In genomic region chr16:15776572-15776971, GRCh38 we compare ENCODE assay signal across 17 cellular contexts.
"Had no signal": no experiment of that assay in that cellular context is flagged by ENCODE, and none has a peak within 500 bp of the region (broad histone marks: within the 10 kb centered on the region; RNA-seq: fewer than 3 reads in every experiment).

No MANE protein-coding gene starts in this region.

- H3K4me3 ChIP-seq: gastrocnemius medialis, heart left ventricle, hepatocyte, left lung, pancreas, tibial nerve, upper lobe of right lung, uterus had no signal

- H3K36me3 ChIP-seq: gastrocnemius medialis, heart left ventricle, left lung, neutrophil, pancreas, tibial nerve, upper lobe of right lung, uterus had no signal

- H3K27ac ChIP-seq: gastrocnemius medialis, hepatocyte, left lung, neutrophil, pancreas, tibial nerve, upper lobe of right lung had no signal

- H3K9me3 ChIP-seq: gastrocnemius medialis, heart left ventricle, left lung, neutrophil, pancreas, tibial nerve, upper lobe of right lung, uterus had no signal

- H3K27me3 ChIP-seq: gastrocnemius medialis, left lung, neutrophil, pancreas, tibial nerve, upper lobe of right lung, uterus had no signal

- ATAC-seq: effector memory CD8-positive, alpha-beta T cell; gastrocnemius medialis; heart left ventricle; left lung; natural killer cell; pancreas; sciatic nerve; stimulated activated naive B cell treated with anti-CD40 and anti-IgM and Interleukin-4, amounts not matched to agents 10 μg/mL and 1 μg/mL and 100 μg/mL, for 72 hours; upper lobe of right lung had no signal

- H3K4me1 ChIP-seq: gastrocnemius medialis, heart left ventricle, left lung, pancreas, tibial nerve, upper lobe of right lung had no signal

- DNase-seq: cortex of kidney; effector memory CD8-positive, alpha-beta T cell; erythroblast; gastrocnemius medialis; heart left ventricle; left cardiac atrium; left lung; natural killer cell; pancreas; stimulated activated CD4-positive, alpha-beta T cell treated with anti-CD3 and anti-CD28 coated beads, Interleukin-4, amount 100 ng/mL, for 4 hours; stimulated activated naive B cell treated with anti-CD40 and anti-IgM and Interleukin-4, amounts not matched to agents 10 μg/mL and 1 μg/mL and 100 μg/mL, for 72 hours; upper lobe of right lung had no signal
